14 cellular contexts compared by ENCODE assay signal in genomic region chr5:72608297-72608696, GRCh38.
DNase-seq lines count a peak whose midpoint lies in the region; ATAC-seq and TF ChIP-seq lines count a peak whose summit lies in the region.
"Had no signal": no experiment of that assay in that cellular context is flagged by ENCODE, and none has a peak within 500 bp of the region (broad histone marks: within the 10 kb centered on the region; RNA-seq: fewer than 3 reads in every experiment).

No MANE protein-coding gene starts in this region.

- DNase-seq in NCI-H1092 (lab: John Stamatoyannopoulos, UW) = peak; percentile 60
- DNase-seq in foreskin fibroblast = peak; percentile 73 to 89
- peak; percentile 85 for DNase-seq in putamen (ENCODE audit: low spot score)
- DNase-seq in DMS153 (lab: John Stamatoyannopoulos, UW) = no peak
- DNase-seq: activated B cell treated with CpG ODN at 0.5 μM for 24 hours; CD4-positive, CD25-positive, alpha-beta regulatory T cell; endodermal cell; NK-92 treated with Interleukin-12 subunit alpha and Interleukin-12 subunit beta, amount 100 ng/mL, for 24 hours; psoas muscle; stomach had no signal

- ATAC-seq in SK-N-SH treated with all-trans-retinoic acid at 6 μM for 48 hours (peak; percentile 52), GM21381 (IDR thresholded peaks at IDR 0.05; ENCODE audit: unreplicated experiment) (no peak), GM18511 (IDR thresholded peaks at IDR 0.05; ENCODE audit: unreplicated experiment) (no peak)
- ATAC-seq: psoas muscle had no signal

- TF ChIP-seq CTCF in foreskin fibroblast (IDR thresholded peaks at IDR 0.05; ENCODE audit: low read depth, low read length) = no peak

- H3K4me3 ChIP-seq in foreskin fibroblast (ENCODE audit: low read depth in 1 of 2, low read length in 2 of 2) = no peak overlapping the region
- H3K4me3 ChIP-seq: psoas muscle, SK-N-MC, stomach had no signal

TF ChIP-seq in SK-N-SH treated with all-trans-retinoic acid at 6 μM for 48 hours, 23 proteins besides CTCF, POLR2A, EP300 and RAD21:
- TF ChIP-seq TCF4 (CRISPR knock-in tag; IDR thresholded peaks at IDR 0.05; ENCODE audit: borderline replicate concordance) = no peak; the same call in 1 of the 2 replicates
- TF ChIP-seq, protein P1, sequence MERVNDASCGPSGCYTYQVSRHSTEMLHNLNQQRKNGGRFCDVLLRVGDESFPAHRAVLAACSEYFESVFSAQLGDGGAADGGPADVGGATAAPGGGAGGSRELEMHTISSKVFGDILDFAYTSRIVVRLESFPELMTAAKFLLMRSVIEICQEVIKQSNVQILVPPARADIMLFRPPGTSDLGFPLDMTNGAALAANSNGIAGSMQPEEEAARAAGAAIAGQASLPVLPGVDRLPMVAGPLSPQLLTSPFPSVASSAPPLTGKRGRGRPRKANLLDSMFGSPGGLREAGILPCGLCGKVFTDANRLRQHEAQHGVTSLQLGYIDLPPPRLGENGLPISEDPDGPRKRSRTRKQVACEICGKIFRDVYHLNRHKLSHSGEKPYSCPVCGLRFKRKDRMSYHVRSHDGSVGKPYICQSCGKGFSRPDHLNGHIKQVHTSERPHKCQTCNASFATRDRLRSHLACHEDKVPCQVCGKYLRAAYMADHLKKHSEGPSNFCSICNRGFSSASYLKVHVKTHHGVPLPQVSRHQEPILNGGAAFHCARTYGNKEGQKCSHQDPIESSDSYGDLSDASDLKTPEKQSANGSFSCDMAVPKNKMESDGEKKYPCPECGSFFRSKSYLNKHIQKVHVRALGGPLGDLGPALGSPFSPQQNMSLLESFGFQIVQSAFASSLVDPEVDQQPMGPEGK (CRISPR knock-in tag; IDR thresholded peaks at IDR 0.05; ENCODE audit: borderline replicate concordance) = no peak
- no peak for TF ChIP-seq ZNF8 (CRISPR knock-in tag; IDR thresholded peaks at IDR 0.05)
- TF ChIP-seq ZFP30 (CRISPR knock-in tag; IDR thresholded peaks at IDR 0.05) = no peak
- TF ChIP-seq ARNTL (CRISPR knock-in tag; IDR thresholded peaks at IDR 0.05; ENCODE audit: borderline replicate concordance, low read depth) = no peak
- TF ChIP-seq ZFP3 (CRISPR knock-in tag; IDR thresholded peaks at IDR 0.05) = no peak
